Comparison of ENCODE assay signal across 27 cellular contexts in the genomic region with DNA sequence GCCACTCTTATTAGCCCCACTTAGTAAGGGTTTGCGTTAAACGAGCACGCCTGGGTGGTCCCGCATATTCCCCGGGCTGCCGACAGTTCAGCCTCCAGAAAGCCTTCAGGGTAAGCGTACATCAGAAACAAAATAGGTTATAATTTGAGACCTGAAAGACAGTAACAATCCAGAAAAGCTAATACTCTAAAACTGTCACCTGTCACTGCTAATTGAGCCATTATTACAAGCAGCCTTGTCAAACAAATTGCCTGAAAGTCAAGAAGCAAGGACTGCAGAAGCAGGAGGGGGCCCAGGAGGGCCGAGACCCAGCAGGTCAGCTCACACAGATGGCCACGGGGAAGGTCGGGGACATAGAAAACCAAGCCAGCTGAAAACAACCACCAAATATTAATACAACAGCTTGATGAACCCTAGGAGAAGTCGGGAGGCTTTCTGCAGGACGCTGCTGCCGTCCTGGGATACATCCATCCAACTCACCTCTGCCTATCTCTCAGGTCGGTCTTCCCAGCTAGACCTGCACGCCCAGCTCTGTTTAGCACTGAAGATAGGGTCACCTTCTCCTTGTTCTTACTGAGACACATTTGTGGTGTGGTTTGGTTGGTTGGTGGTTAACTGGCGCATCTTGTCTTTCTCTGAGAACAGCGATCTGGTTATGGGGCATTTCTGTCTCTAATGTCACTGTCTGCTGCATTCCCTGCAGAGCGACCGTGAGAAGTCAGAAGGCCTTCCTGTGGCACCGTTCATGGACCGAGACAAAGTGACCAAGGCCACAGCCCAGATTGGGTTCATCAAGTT.
"Had no signal": no experiment of that assay in that cellular context is flagged by ENCODE, and none has a peak within 500 bp of the region (broad histone marks: within the 10 kb centered on the region; RNA-seq: fewer than 3 reads in every experiment).

No MANE protein-coding gene starts in this region.

- H3K27ac ChIP-seq: body of pancreas, colonic mucosa, parathyroid adenoma, psoas muscle, sigmoid colon, upper lobe of left lung, WERI-Rb-1 had no signal

- ATAC-seq: activated T-cell treated with anti-CD3 and anti-CD28 coated beads, Interleukin-2, amount 50 U/mL, for 72 hours; body of pancreas; left ventricle myocardium superior; mucosa of descending colon; psoas muscle; stimulated activated memory B cell treated with anti-CD40 and anti-IgM and Interleukin-4, amounts not matched to agents 10 μg/mL and 1 μg/mL and 100 μg/mL, for 72 hours; stimulated activated naive CD8-positive, alpha-beta T cell treated with anti-CD3 and anti-CD28 coated beads, Interleukin-15, amount 100 ng/mL, for 72 hours had no signal

- H3K27me3 ChIP-seq: body of pancreas, colonic mucosa, sigmoid colon, upper lobe of left lung had no signal

- FAIRE-seq: endometrium, frontal cortex, islet of Langerhans, small intestine had no signal

- H3K9ac ChIP-seq: parathyroid adenoma had no signal

- H3K4me3 ChIP-seq: body of pancreas, colonic mucosa, mucosa of descending colon, psoas muscle, sigmoid colon, upper lobe of left lung had no signal

- H3K4me1 ChIP-seq: body of pancreas, colonic mucosa, parathyroid adenoma, psoas muscle, sigmoid colon, upper lobe of left lung had no signal

- DNase-seq: activated CD4-positive, alpha-beta memory T cell treated with anti-CD3 and anti-CD28 coated beads, Interleukin-2, amount 10 ng/mL, durations not matched to agents 7 days and 5 days; activated CD4-positive, alpha-beta T cell treated with anti-CD3 and anti-CD28 coated beads, Interleukin-2, amount 10 ng/mL, durations not matched to agents 24 days and 14 days; activated CD4-positive, CD25-positive, alpha-beta regulatory T cell treated with anti-CD3 and anti-CD28 coated beads, Interleukin-2, amount 50 U/mL, for 72 hours; activated naive CD4-positive, alpha-beta T cell; activated T-cell treated with anti-CD3 and anti-CD28 coated beads, Interleukin-2, amount 50 U/mL, for 72 hours; anterior cingulate cortex; body of pancreas; cerebellar nuclear complex; colonic mucosa; effector CD8-positive, alpha-beta T cell; left ventricle myocardium superior; nephron progenitor cell; nucleus accumbens; psoas muscle; sigmoid colon; small intestine; stimulated activated CD4-positive, alpha-beta T cell treated with anti-CD3 and anti-CD28 coated beads, Interleukin-4, amount 100 ng/mL, for 24 hours; stimulated activated naive CD8-positive, alpha-beta T cell treated with anti-CD3 and anti-CD28 coated beads, Interleukin-15, amount 100 ng/mL, for 72 hours; substantia nigra; upper lobe of left lung; WERI-Rb-1 had no signal

- H3K9me3 ChIP-seq: body of pancreas, colonic mucosa, mucosa of descending colon, psoas muscle, sigmoid colon, upper lobe of left lung had no signal

- H3K36me3 ChIP-seq: colonic mucosa had no signal
